ENCODE assay signal across 9 cellular contexts in genomic region chr16:71537643-71538042, GRCh38. TPM values are rescaled to one million over a fixed set of nuclear protein-coding genes. Genes with fewer than 3 reads are reported as not detected.
DNase-seq lines count a peak whose midpoint lies in the region; ATAC-seq, FAIRE-seq and TF ChIP-seq lines count a peak whose summit lies in the region.
"Had no signal": no experiment of that assay in that cellular context is flagged by ENCODE, and none has a peak within 500 bp of the region (broad histone marks: within the 10 kb centered on the region; RNA-seq: fewer than 3 reads in every experiment).

No MANE protein-coding gene starts in this region.

- no peak for TF ChIP-seq POLR2A in GM12891 (IDR thresholded peaks at IDR 0.05; ENCODE audit: low read depth, low read length)

- CTCF ChIA-PET in RWPE1 (lab: Yijun Ruan, JAX) = interaction anchor here (0.7 to 1.4 kb wide), 2 partner anchors 35 to 74 kb away, joined by 4 to 5 read pairs; no protein-coding TSS in a partner anchor

- in situ Hi-C loops in T47D (cut with HindIII; ENCODE audit: low pct_unique_long_range_greater_than_20kb, low sequenced_read_pairs) = no loop called here

- H3K4me3 ChIP-seq in AG09309 (ENCODE audit: control insufficient read depth, low read depth, low read length) = no peak overlapping the region
- no peak overlapping the region for H3K4me3 ChIP-seq in HL-60 (replicated peaks; ENCODE audit: insufficient read depth, low read length)

- peak; percentile 73 for TF ChIP-seq CTCF in AG09309 (IDR thresholded peaks at IDR 0.05; ENCODE audit: control insufficient read depth, insufficient read depth, low read depth, low read length, missing control alignments)
- peak; percentile 55 for TF ChIP-seq CTCF in HL-60 (IDR thresholded peaks at IDR 0.05; ENCODE audit: insufficient read depth, low read length)
- peak; percentile 31; the same call in 1 of the 2 replicates for TF ChIP-seq CTCF in RWPE1 (conservative IDR thresholded peaks at IDR 0.05; ENCODE audit: low read depth)

- H3K27me3 ChIP-seq in HL-60 (ENCODE audit: insufficient read depth, poor library complexity, severe bottlenecking) = peaks cover 3% of the 10 kb centered on the region

- DNase-seq in AG09309 (ENCODE audit: low read depth) = peak; percentile 4
- DNase-seq in GM12891 (ENCODE audit: insufficient read length, low spot score) = peak; percentile 44
- peak in 1 of 2 experiments; percentile 23 for DNase-seq in HL-60 (ENCODE audit: low read depth in 1 of 2, low spot score in 1 of 2)
- peak; percentile 58 for DNase-seq in RWPE1 (ENCODE audit: low spot score)
- peak; percentile 68 to 82 for DNase-seq in T47D (ENCODE audit: low read depth in 1 of 2, low spot score in 1 of 2)
- DNase-seq in lung microvascular endothelial cell (ENCODE audit: low read depth in 2 of 2) = peak; percentile 51 to 55
- DNase-seq in NCI-H2029 (lab: John Stamatoyannopoulos, UW) = no peak

- H3K27ac ChIP-seq in HL-60 (replicated peaks) (no peak overlapping the region), RWPE1 (no peak overlapping the region)

- no peak for ATAC-seq in HG03095 (IDR thresholded peaks at IDR 0.05; ENCODE audit: unreplicated experiment)

- POLR2A ChIA-PET in RWPE1 (lab: Yijun Ruan, JAX; ENCODE audit: low non-redundant PET) = no interaction called here

- peak; percentile 91 for FAIRE-seq in GM12891 (lab: Jason Lieb, UNC)

TF ChIP-seq in GM12891, 5 proteins besides CTCF, POLR2A, EP300 and RAD21:
- TF ChIP-seq POU2F2 (IDR thresholded peaks at IDR 0.05; ENCODE audit: low read depth, low read length) = no peak
- TF ChIP-seq TAF1 (IDR thresholded peaks at IDR 0.05; ENCODE audit: low read depth, low read length) = no peak
- no peak for TF ChIP-seq POLR2AphosphoS5 (IDR thresholded peaks at IDR 0.05; ENCODE audit: low read depth, low read length)
- no peak for TF ChIP-seq PAX5 (IDR thresholded peaks at IDR 0.05; ENCODE audit: insufficient read depth, low read length, severe bottlenecking)
- TF ChIP-seq SPI1 (IDR thresholded peaks at IDR 0.05; ENCODE audit: low read depth, low read length) = no peak

RNA-seq across cellular contexts. Expression of gene CHST4, which starts 11.4 kb away (rescaled TPM):
- 0.41 TPM for polyA plus RNA-seq in GM12891 (2012; ENCODE audit: low read depth, missing spikeins)
- total RNA-seq in lung microvascular endothelial cell = not detected in 2 replicates

RNA-seq across cellular contexts. Expression of gene TAT, which starts 39.2 kb away (rescaled TPM):
- 0.01 TPM for polyA plus RNA-seq in GM12891 (2012; ENCODE audit: low read depth, missing spikeins)
- total RNA-seq in lung microvascular endothelial cell = not detected in 2 replicates
- polyA plus RNA-seq: esophagus had no signal

RNA-seq across cellular contexts. Expression of gene ZNF19, which starts 48.5 kb away (rescaled TPM):
- polyA plus RNA-seq in GM12891 (2012; ENCODE audit: low read depth, missing spikeins) = 1.2 TPM
- 1.2 and 1.5 TPM in 2 replicates for total RNA-seq in lung microvascular endothelial cell
